8 cellular contexts compared by ENCODE assay signal in genomic region chr11:117327567-117328413, GRCh38. TPM values are rescaled to one million over a fixed set of nuclear protein-coding genes. Genes with fewer than 3 reads are reported as not detected.
A peak's percentile ranks its signal among the peaks of the same experiment; 100 is the strongest.
DNase-seq lines count a peak whose midpoint lies in the region; ATAC-seq and TF ChIP-seq lines count a peak whose summit lies in the region.

CEP164 (plus strand) TSS chr11:117327854; CDS start chr11:117338587, 10,733 bp downstream.

- peaks cover 21% of the 10 kb centered on the region for H3K4me1 ChIP-seq in DND-41 (ENCODE audit: insufficient read depth, low read length)
- H3K4me1 ChIP-seq in GM23248 (ENCODE audit: insufficient read depth): peaks cover 17% of the 10 kb centered on the region
- peaks cover 7% of the 10 kb centered on the region for H3K4me1 ChIP-seq in fibroblast of lung (ENCODE audit: control insufficient read depth, extremely low read depth, insufficient read depth, low read length)
- peaks cover 0 to 10% of the 10 kb centered on the region in 2 donors for H3K4me1 ChIP-seq in naive thymus-derived CD4-positive, alpha-beta T cell (ENCODE audit: control insufficient read depth in 2 of 2, insufficient read depth in 2 of 2, low read length in 2 of 2)

- H3K79me2 ChIP-seq in DND-41 (ENCODE audit: insufficient read depth, low read length) (no peaks in the 10 kb centered on the region), GM23248 (ENCODE audit: insufficient read depth) (peaks cover 42% of the 10 kb centered on the region), fibroblast of lung (ENCODE audit: control insufficient read depth, insufficient read depth, low read length) (peaks cover 12% of the 10 kb centered on the region)

- DNase-seq in DND-41: peak; percentile 97
- peak; percentile 99 for DNase-seq in GM23248
- DNase-seq in Kasumi-1 (lab: John Stamatoyannopoulos, UW): peak; percentile 95 to 97
- peak; percentile 97 for DNase-seq in RPMI7951 (ENCODE audit: low read depth)
- peak; percentile 93 for DNase-seq in activated T-helper 1 cell treated with anti-CD3 and anti-CD28 coated beads, Interleukin-12 subunit alpha, Interleukin-12 subunit beta, Interleukin-2, Interleukin-4 antibody, amounts not matched to agents 30 ng/mL and 10 ng/mL and 1 ng/mL, durations not matched to agents 14 hours and 24 hours and 36 hours (ENCODE audit: low spot score)
- DNase-seq in fibroblast of lung (ENCODE audit: low read depth in 2 of 2): peak; percentile 97 to 98
- DNase-seq in naive thymus-derived CD4-positive, alpha-beta T cell: peak; percentile 76 to 95 (median 93)
- DNase-seq in stimulated activated naive B cell treated with anti-CD40 and anti-IgM and Interleukin-4, amounts not matched to agents 10 μg/mL and 1 μg/mL and 100 μg/mL, for 72 hours: peak; percentile 95

- H3K4me1 Mint-ChIP-seq in activated T-helper 1 cell treated with anti-CD3 and anti-CD28 coated beads, Interleukin-12 subunit alpha, Interleukin-12 subunit beta, Interleukin-2, Interleukin-4 antibody, amounts not matched to agents 30 ng/mL and 10 ng/mL and 1 ng/mL, durations not matched to agents 14 hours and 24 hours and 36 hours (ENCODE audit: low read depth): peaks cover 9% of the 10 kb centered on the region
- peaks cover 0 to 19% (median 14%) of the 10 kb centered on the region in 7 donors for H3K4me1 Mint-ChIP-seq in naive thymus-derived CD4-positive, alpha-beta T cell
- peaks cover 9% of the 10 kb centered on the region in 2 donors for H3K4me1 Mint-ChIP-seq in stimulated activated naive B cell treated with anti-CD40 and anti-IgM and Interleukin-4, amounts not matched to agents 10 μg/mL and 1 μg/mL and 100 μg/mL, for 72 hours

- H3K4me2 ChIP-seq in DND-41 (ENCODE audit: insufficient read depth, low read length) (peak within 1 kb of the TSS; percentile 82), GM23248 (ENCODE audit: unreplicated experiment) (peak within 1 kb of the TSS; percentile 90), fibroblast of lung (ENCODE audit: extremely low read depth, insufficient read depth, low read length) (peak within 1 kb of the TSS; percentile 97)

- H2AFZ ChIP-seq in DND-41 (ENCODE audit: low read depth, low read length) (peak within 1 kb of the TSS; percentile 84), GM23248 (peak within 1 kb of the TSS; percentile 85), fibroblast of lung (ENCODE audit: low read length) (peak within 1 kb of the TSS; percentile 75)

- H3K9ac ChIP-seq in DND-41 (ENCODE audit: low read depth, low read length) (peak within 1 kb of the TSS; percentile 69), GM23248 (peak within 1 kb of the TSS; percentile 94), fibroblast of lung (ENCODE audit: insufficient read depth, low read length) (peak within 1 kb of the TSS; percentile 97)

- peaks cover 11% of the 10 kb centered on the region; the same call in 1 of the 2 replicates for H3F3A ChIP-seq in GM23248 (ENCODE audit: insufficient read depth)

- H3K27me3 ChIP-seq in DND-41 (ENCODE audit: insufficient read depth, low read length, poor library complexity) (no peaks in the 10 kb centered on the region), GM23248 (replicated peaks; ENCODE audit: insufficient read depth) (no peaks in the 10 kb centered on the region), fibroblast of lung (ENCODE audit: control insufficient read depth, insufficient read depth, low read length) (no peaks in the 10 kb centered on the region)
- H3K27me3 ChIP-seq in naive thymus-derived CD4-positive, alpha-beta T cell (ENCODE audit: control insufficient read depth in 2 of 2, insufficient read depth in 2 of 2, low read length in 2 of 2): no peaks in the 10 kb centered on the region

- H3K4me3 ChIP-seq in DND-41 (ENCODE audit: low read depth in 1 of 2, low read length in 2 of 2): peak within 1 kb of the TSS; percentile 74 to 84
- peak within 1 kb of the TSS; percentile 97 for H3K4me3 ChIP-seq in GM23248
- H3K4me3 ChIP-seq in fibroblast of lung (replicated peaks in 1 of 4; ENCODE audit: control extremely low read depth in 1 of 4, insufficient read depth in 1 of 4, low read depth in 3 of 4, low read length in 4 of 4): peak within 1 kb of the TSS; percentile 70 to 90 (median 84)
- peak within 1 kb of the TSS; percentile 66 for H3K4me3 ChIP-seq in naive thymus-derived CD4-positive, alpha-beta T cell (ENCODE audit: low read length)

- H3K36me3 ChIP-seq in DND-41 (ENCODE audit: insufficient read depth, low read length): no peaks in the 10 kb centered on the region; the same call in 1 of the 2 replicates
- no peaks in the 10 kb centered on the region for H3K36me3 ChIP-seq in GM23248 (ENCODE audit: low read depth)
- H3K36me3 ChIP-seq in fibroblast of lung (ENCODE audit: control insufficient read depth, insufficient read depth, low read length): peaks cover 1% of the 10 kb centered on the region
- no peaks in the 10 kb centered on the region for H3K36me3 ChIP-seq in naive thymus-derived CD4-positive, alpha-beta T cell (ENCODE audit: control insufficient read depth in 2 of 3, insufficient read depth in 3 of 3, low read length in 3 of 3)

- ATAC-seq in DND-41 (ENCODE audit: insufficient read depth, low read depth): peak; percentile 97
- peak; percentile 96 for ATAC-seq in naive thymus-derived CD4-positive, alpha-beta T cell
- ATAC-seq in stimulated activated naive B cell treated with anti-CD40 and anti-IgM and Interleukin-4, amounts not matched to agents 10 μg/mL and 1 μg/mL and 100 μg/mL, for 72 hours (replicated peaks): peak; percentile 95

- in situ Hi-C loops in GM23248 (cut with MboI): no loop called here

- H3K9me2 ChIP-seq in GM23248 (ENCODE audit: insufficient read depth): no peaks in the 10 kb centered on the region

- H3K27ac ChIP-seq in DND-41 (ENCODE audit: low read length): peak within 1 kb of the TSS; percentile 54
- peak within 1 kb of the TSS; percentile 93 for H3K27ac ChIP-seq in GM23248
- peak within 1 kb of the TSS; percentile 94 for H3K27ac ChIP-seq in fibroblast of lung (ENCODE audit: insufficient read depth, low read length)
- H3K27ac ChIP-seq in naive thymus-derived CD4-positive, alpha-beta T cell (ENCODE audit: low read depth, low read length): peak within 1 kb of the TSS; percentile 79

- H3K9me3 Mint-ChIP-seq in activated T-helper 1 cell treated with anti-CD3 and anti-CD28 coated beads, Interleukin-12 subunit alpha, Interleukin-12 subunit beta, Interleukin-2, Interleukin-4 antibody, amounts not matched to agents 30 ng/mL and 10 ng/mL and 1 ng/mL, durations not matched to agents 14 hours and 24 hours and 36 hours: no peaks in the 10 kb centered on the region
- H3K9me3 Mint-ChIP-seq in naive thymus-derived CD4-positive, alpha-beta T cell: no peaks in the 10 kb centered on the region
- H3K9me3 Mint-ChIP-seq in stimulated activated naive B cell treated with anti-CD40 and anti-IgM and Interleukin-4, amounts not matched to agents 10 μg/mL and 1 μg/mL and 100 μg/mL, for 72 hours: no peaks in the 10 kb centered on the region

- H3K36me3 Mint-ChIP-seq in activated T-helper 1 cell treated with anti-CD3 and anti-CD28 coated beads, Interleukin-12 subunit alpha, Interleukin-12 subunit beta, Interleukin-2, Interleukin-4 antibody, amounts not matched to agents 30 ng/mL and 10 ng/mL and 1 ng/mL, durations not matched to agents 14 hours and 24 hours and 36 hours (ENCODE audit: low read depth): peaks cover 2% of the 10 kb centered on the region
- peaks cover 0 to 3% (median 0%) of the 10 kb centered on the region in 5 donors for H3K36me3 Mint-ChIP-seq in naive thymus-derived CD4-positive, alpha-beta T cell
- peaks cover 2 to 10% of the 10 kb centered on the region in 2 donors for H3K36me3 Mint-ChIP-seq in stimulated activated naive B cell treated with anti-CD40 and anti-IgM and Interleukin-4, amounts not matched to agents 10 μg/mL and 1 μg/mL and 100 μg/mL, for 72 hours

- intact Hi-C loops in activated T-helper 1 cell treated with anti-CD3 and anti-CD28 coated beads, Interleukin-12 subunit alpha, Interleukin-12 subunit beta, Interleukin-2, Interleukin-4 antibody, amounts not matched to agents 30 ng/mL and 10 ng/mL and 1 ng/mL, durations not matched to agents 14 hours and 24 hours and 36 hours (cut with micrococcal nuclease): loop anchor here (1.0 to 5.0 kb wide), 8 partner anchors 97 to 1245 kb away; partner anchors contain the start of genes ARCN1, ATP5MG, PAFAH1B2 and SIDT2
- intact Hi-C loops in naive thymus-derived CD4-positive, alpha-beta T cell (cut with micrococcal nuclease): loop anchor here (1.0 to 10.0 kb wide), 10 partner anchors 11 to 659 kb away; partner anchors contain the start of genes BACE1 (in 2 of the 2), BUD13 (in 2 of the 2), PCSK7 (in 2 of the 2) and RNF214 (in 2 of the 2)

- H3K27me3 Mint-ChIP-seq in activated T-helper 1 cell treated with anti-CD3 and anti-CD28 coated beads, Interleukin-12 subunit alpha, Interleukin-12 subunit beta, Interleukin-2, Interleukin-4 antibody, amounts not matched to agents 30 ng/mL and 10 ng/mL and 1 ng/mL, durations not matched to agents 14 hours and 24 hours and 36 hours (ENCODE audit: insufficient read depth): peaks cover 9% of the 10 kb centered on the region
- H3K27me3 Mint-ChIP-seq in naive thymus-derived CD4-positive, alpha-beta T cell: peaks cover 0 to 4% (median 0%) of the 10 kb centered on the region in 5 donors
- H3K27me3 Mint-ChIP-seq in stimulated activated naive B cell treated with anti-CD40 and anti-IgM and Interleukin-4, amounts not matched to agents 10 μg/mL and 1 μg/mL and 100 μg/mL, for 72 hours: no peaks in the 10 kb centered on the region

- H4K20me1 ChIP-seq in DND-41 (ENCODE audit: insufficient read depth, low read length) (no peaks in the 10 kb centered on the region), GM23248 (ENCODE audit: insufficient read depth) (no peaks in the 10 kb centered on the region), fibroblast of lung (ENCODE audit: control insufficient read depth, extremely low read depth, insufficient read depth, low read length) (no peaks in the 10 kb centered on the region)

- peak within 1 kb of the TSS; percentile 45 for H3K27ac Mint-ChIP-seq in activated T-helper 1 cell treated with anti-CD3 and anti-CD28 coated beads, Interleukin-12 subunit alpha, Interleukin-12 subunit beta, Interleukin-2, Interleukin-4 antibody, amounts not matched to agents 30 ng/mL and 10 ng/mL and 1 ng/mL, durations not matched to agents 14 hours and 24 hours and 36 hours
- H3K27ac Mint-ChIP-seq in naive thymus-derived CD4-positive, alpha-beta T cell: peak within 1 kb of the TSS in 4 of 9 donors; percentile 11 to 81 (median 68)
- H3K27ac Mint-ChIP-seq in stimulated activated naive B cell treated with anti-CD40 and anti-IgM and Interleukin-4, amounts not matched to agents 10 μg/mL and 1 μg/mL and 100 μg/mL, for 72 hours: no peak within 1 kb of the TSS

- TF ChIP-seq CTCF in DND-41 (IDR thresholded peaks at IDR 0.05; ENCODE audit: borderline replicate concordance, extremely low read depth, low read length, poor library complexity, severe bottlenecking) (no peak), fibroblast of lung (conservative IDR thresholded peaks at IDR 0.05 in 1 of 2, IDR thresholded peaks at IDR 0.05 in 1 of 2; ENCODE audit: low read depth in 1 of 2, low read length in 2 of 2) (no peak)

- H3K9me3 ChIP-seq in DND-41 (ENCODE audit: insufficient read depth, low read length, severe bottlenecking): no peaks in the 10 kb centered on the region
- no peaks in the 10 kb centered on the region for H3K9me3 ChIP-seq in GM23248 (ENCODE audit: low read depth)
- H3K9me3 ChIP-seq in fibroblast of lung (ENCODE audit: control insufficient read depth, insufficient read depth, low read depth, low read length): no peaks in the 10 kb centered on the region
- H3K9me3 ChIP-seq in naive thymus-derived CD4-positive, alpha-beta T cell (ENCODE audit: control insufficient read depth in 2 of 3, low read length in 3 of 3): no peaks in the 10 kb centered on the region

- peak within 1 kb of the TSS; percentile 75 for H3K4me3 Mint-ChIP-seq in activated T-helper 1 cell treated with anti-CD3 and anti-CD28 coated beads, Interleukin-12 subunit alpha, Interleukin-12 subunit beta, Interleukin-2, Interleukin-4 antibody, amounts not matched to agents 30 ng/mL and 10 ng/mL and 1 ng/mL, durations not matched to agents 14 hours and 24 hours and 36 hours
- H3K4me3 Mint-ChIP-seq in naive thymus-derived CD4-positive, alpha-beta T cell: peak within 1 kb of the TSS in 8 of 10 donors; percentile 26 to 69 (median 44)
- peak within 1 kb of the TSS; percentile 33 to 52 for H3K4me3 Mint-ChIP-seq in stimulated activated naive B cell treated with anti-CD40 and anti-IgM and Interleukin-4, amounts not matched to agents 10 μg/mL and 1 μg/mL and 100 μg/mL, for 72 hours

- POLR2A ChIA-PET in naive thymus-derived CD4-positive, alpha-beta T cell (lab: Charles Lee): interaction anchor here (0.7 to 1.4 kb wide), 8 partner anchors 10 to 445 kb away, joined by 3 to 6 read pairs (median 4); partner anchors contain the start of genes PAFAH1B2, PCSK7 and SIDT2

- CTCF ChIA-PET in naive thymus-derived CD4-positive, alpha-beta T cell (lab: Charles Lee): interaction anchor here (1.0 kb wide), 1 partner anchor 18 kb away, joined by 4 read pairs; no protein-coding TSS in a partner anchor

- 1% methylated on average over 26 to 64 of the region's 64 CpGs for WGBS in GM23248 (ENCODE audit: low coverage in 1 of 2, low lambda C conversion rate in 2 of 2, missing lambda C conversion rate in 2 of 2), 2 experiments

RNA-seq across cellular contexts. Expression of gene CEP164, which starts in this region (rescaled TPM):
- total RNA-seq in GM23248 (2014; rRNA removed; shearing (Covaris generic)): 30.9 and 48.2 TPM in 2 replicates
- polyA plus RNA-seq in GM23248 (2016; fragmentation: Nextera tagmentation; extraction: Ambion mirVana) (20.0 and 20.3 TPM in 2 replicates), fibroblast of lung (16.1 and 20.6 TPM in 2 replicates)
- 20.7 and 30.1 TPM in 2 replicates for total RNA-seq in RPMI7951 (2014; rRNA removed; shearing (Covaris generic))
- total RNA-seq in activated T-helper 1 cell treated with anti-CD3 and anti-CD28 coated beads, Interleukin-12 subunit alpha, Interleukin-12 subunit beta, Interleukin-2, Interleukin-4 antibody, amounts not matched to agents 30 ng/mL and 10 ng/mL and 1 ng/mL, durations not matched to agents 14 hours and 24 hours and 36 hours: 37.2 and 43.5 TPM in 2 replicates
- 29.0 and 33.5 TPM in 2 replicates for total RNA-seq in fibroblast of lung
- 16.1 and 19.0 TPM in 2 replicates for polyA plus RNA-seq in fibroblast of lung (2012)
- polyA minus RNA-seq in fibroblast of lung (ENCODE audit: low replicate concordance): 24.9 and 29.9 TPM in 2 replicates
- 10 to 100 TPM; 36.6 to 47.6 (median 36.8) TPM for total RNA-seq in naive thymus-derived CD4-positive, alpha-beta T cell
- polyA plus RNA-seq in naive thymus-derived CD4-positive, alpha-beta T cell: 10 to 100 TPM; 16.2 to 24.9 TPM

Comparison
In these comparisons a context has a peak if more than half of its experiments do, and no peak if none do; other contexts are left out.
1. Peak in every context shown above with its lines: DNase-seq, ATAC-seq, H3K4me3 ChIP-seq and H3K27ac ChIP-seq.